ENCODE assay signal across 8 cellular contexts in the genomic region with DNA sequence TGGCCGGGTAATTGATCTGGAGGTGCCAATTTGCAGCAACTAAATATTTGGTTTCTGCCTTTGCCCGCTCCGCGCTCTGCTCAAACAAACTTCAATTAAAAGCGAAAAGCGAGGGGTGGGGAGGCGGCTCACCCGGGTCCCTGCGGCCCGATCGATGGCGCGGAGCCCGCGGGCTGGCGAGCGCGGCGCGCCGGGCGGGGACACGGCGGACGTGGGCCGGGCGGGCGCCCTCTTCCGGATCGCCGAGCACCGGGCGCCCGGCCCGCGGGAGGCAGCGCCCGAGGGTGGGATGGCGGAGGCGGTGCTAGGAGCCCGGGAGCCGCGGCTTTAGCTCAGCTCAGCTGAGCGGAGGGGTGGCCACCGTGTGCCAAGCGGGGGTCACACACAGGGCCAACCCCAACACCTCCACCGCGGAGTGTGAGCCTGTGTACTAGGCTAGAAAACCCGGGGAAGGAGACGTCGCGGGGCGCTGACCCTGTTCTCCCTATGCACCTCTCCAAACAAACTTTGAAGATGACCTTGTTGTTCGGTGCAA. TPM values are rescaled to one million over a fixed set of nuclear protein-coding genes. Genes with fewer than 3 reads are reported as not detected.
DNase-seq lines count a peak whose midpoint lies in the region; ATAC-seq and TF ChIP-seq lines count a peak whose summit lies in the region.

No MANE protein-coding gene starts in this region.

- H3K9me3 ChIP-seq in PC-9 (ENCODE audit: insufficient read depth, low read depth) (no peaks in the 10 kb centered on the region), psoas muscle (no peaks in the 10 kb centered on the region)

- no peaks in the 10 kb centered on the region; the same call in 1 of the 2 replicates for H4K20me1 ChIP-seq in PC-9 (ENCODE audit: insufficient read depth)

- H3K4me1 ChIP-seq in PC-9 (replicated peaks; ENCODE audit: insufficient read depth) (peaks cover 4% of the 10 kb centered on the region), psoas muscle (peaks cover 15% of the 10 kb centered on the region)

- no peaks in the 10 kb centered on the region for H3K9me3 Mint-ChIP-seq in activated naive CD4-positive, alpha-beta T cell treated with anti-CD3 and anti-CD28 coated beads, Interleukin-2, amount 50 U/mL, for 24 hours

- H3K4me2 ChIP-seq in PC-9: peak overlapping the region; percentile 99

- peak; percentile 51 for ATAC-seq in HG02571 (IDR thresholded peaks at IDR 0.05; ENCODE audit: unreplicated experiment)
- peak; percentile 70 to 82 for ATAC-seq in left cardiac atrium
- ATAC-seq in psoas muscle: peak; percentile 72 to 83 (median 80)
- no peak for ATAC-seq in HG03571 (IDR thresholded peaks at IDR 0.05; ENCODE audit: unreplicated experiment)

- DNase-seq in PC-9 (peak in 1 of 2 experiments; percentile 55), left cardiac atrium (peak; percentile 54), psoas muscle (peak; percentile 61 to 71), middle frontal gyrus (ENCODE audit: extremely low spot score, low spot score) (no peak)

- no peaks in the 10 kb centered on the region for H3K36me3 ChIP-seq in PC-9 (ENCODE audit: low read depth)
- peaks cover 0 to 4% of the 10 kb centered on the region in 2 donors for H3K36me3 ChIP-seq in psoas muscle (ENCODE audit: insufficient read depth in 1 of 2, low read depth in 1 of 2)

- no TSS peak for BruUV-seq in PC-9 (replicated peaks; lab: Mats Ljungman, UMichigan)

- TF ChIP-seq CTCF in C4-2B (conservative IDR thresholded peaks at IDR 0.05) (peak; percentile 93), PC-9 (conservative IDR thresholded peaks at IDR 0.05) (no peak), psoas muscle (IDR thresholded peaks at IDR 0.05) (peak; percentile 68)

- CTCF ChIA-PET in PC-9 (lab: Charles Lee): interaction anchor here (0.6 to 2.4 kb wide), 3 partner anchors 84 to 108 kb away, joined by 4 to 26 read pairs (median 9); no protein-coding TSS in a partner anchor

- H3K4me1 Mint-ChIP-seq in activated naive CD4-positive, alpha-beta T cell treated with anti-CD3 and anti-CD28 coated beads, Interleukin-2, amount 50 U/mL, for 24 hours: peaks cover 13% of the 10 kb centered on the region

- peaks cover 24% of the 10 kb centered on the region for H3K27me3 Mint-ChIP-seq in activated naive CD4-positive, alpha-beta T cell treated with anti-CD3 and anti-CD28 coated beads, Interleukin-2, amount 50 U/mL, for 24 hours

- H2AFZ ChIP-seq in PC-9: peak overlapping the region; percentile 85

- H3K36me3 Mint-ChIP-seq in activated naive CD4-positive, alpha-beta T cell treated with anti-CD3 and anti-CD28 coated beads, Interleukin-2, amount 50 U/mL, for 24 hours: no peaks in the 10 kb centered on the region

- H3K79me2 ChIP-seq in PC-9 (ENCODE audit: low read depth): no peaks in the 10 kb centered on the region

- H3K4me3 ChIP-seq in PC-9 (peak overlapping the region; percentile 68), psoas muscle (peak overlapping the region; percentile 69)

- WGBS in psoas muscle, 3 donors: 2 to 4% (median 3%) methylated on average over 52 to 54 of the region's 54 CpGs

- H3K4me3 Mint-ChIP-seq in activated naive CD4-positive, alpha-beta T cell treated with anti-CD3 and anti-CD28 coated beads, Interleukin-2, amount 50 U/mL, for 24 hours: peak overlapping the region; percentile 89

- H3K27ac ChIP-seq in C4-2B (peak overlapping the region; percentile 35), PC-9 (no peak overlapping the region), psoas muscle (peak overlapping the region; percentile 30)

- POLR2A ChIA-PET in PC-9 (lab: Charles Lee; ENCODE audit: unreplicated experiment): interaction anchor here (0.6 kb wide), 1 partner anchor 136 kb away, joined by 4 read pairs; no protein-coding TSS in a partner anchor

- H3K27ac Mint-ChIP-seq in activated naive CD4-positive, alpha-beta T cell treated with anti-CD3 and anti-CD28 coated beads, Interleukin-2, amount 50 U/mL, for 24 hours: no peak overlapping the region

- H3F3A ChIP-seq in PC-9 (ENCODE audit: insufficient read depth, low read depth): peaks cover 15% of the 10 kb centered on the region; the same call in 1 of the 2 replicates

- no peaks in the 10 kb centered on the region for H3K9me2 ChIP-seq in PC-9 (ENCODE audit: insufficient read depth)

- H3K27me3 ChIP-seq in PC-9 (ENCODE audit: insufficient read depth, low read depth) (0 out of 2 replicates have a peak, but pooled peaks cover 4% of the 10 kb centered on the region), psoas muscle (ENCODE audit: insufficient read depth in 3 of 3, low read length in 2 of 3) (no peaks in the 10 kb centered on the region)

- intact Hi-C loops in PC-9 (cut with micrococcal nuclease; ENCODE audit: unreplicated experiment) (loop anchor here (2.0 to 5.0 kb wide), 3 partner anchors 77 to 244 kb away; a partner anchor contains a TSS), left cardiac atrium (cut with DNase I) (no loop called here), psoas muscle (cut with DNase I) (no loop called here)

RNA-seq across cellular contexts. Expression of a gene that starts 32.2 kb away (rescaled TPM):
- total RNA-seq in PC-9 (2021) (57.9 and 68.8 TPM in 2 replicates), left cardiac atrium (10 to 100 TPM; 30.9 to 33.2 TPM), psoas muscle (10 to 100 TPM in 3 of 4 donors, 1 to 10 TPM in 1; 6.9 to 13.5 (median 11.0) TPM)
- 10 to 100 TPM in 1 of 3 donors, 1 to 10 TPM in 2; 6.4 to 14.2 (median 8.4) TPM for polyA plus RNA-seq in psoas muscle

RNA-seq across cellular contexts. Expression of a gene that starts 41.9 kb away (rescaled TPM):
- total RNA-seq in PC-9 (2021) (103 and 132 TPM in 2 replicates), left cardiac atrium (10 to 100 TPM; 66.6 to 92.4 TPM), psoas muscle (100 to 1,000 TPM in 2 of 4 donors, 10 to 100 TPM in 2; 73.3 to 164 (median 93.1) TPM)
- polyA plus RNA-seq in psoas muscle: 10 to 100 TPM; 58.0 to 79.7 (median 68.3) TPM

RNA-seq across cellular contexts. Expression of a gene that starts 51.1 kb away (rescaled TPM):
- total RNA-seq in PC-9 (2021): 0.93 and 1.3 TPM in 2 replicates
- 1 to 10 TPM in 1 of 2 donors, under 1 TPM in 1; 0.94 to 2.9 TPM for total RNA-seq in left cardiac atrium
- total RNA-seq in psoas muscle: not detected
- polyA plus RNA-seq in psoas muscle: under 1 TPM in 1 of 3 donors, not detected in 2; 0.05 TPM
